ENCODE assay signal across 8 cellular contexts in genomic region chr14:53613404-53614253, GRCh38.
A peak's percentile ranks its signal among the peaks of the same experiment; 100 is the strongest.
DNase-seq lines count a peak whose midpoint lies in the region; ATAC-seq and TF ChIP-seq lines count a peak whose summit lies in the region.

No MANE protein-coding gene starts in this region.

- H3K4me3 Mint-ChIP-seq in stimulated activated naive B cell treated with anti-CD40 and anti-IgM and Interleukin-4, amounts not matched to agents 10 μg/mL and 1 μg/mL and 100 μg/mL, for 72 hours: peak overlapping the region; percentile 78 to 82
- H3K4me3 Mint-ChIP-seq in activated T-cell treated with anti-CD3 and anti-CD28 coated beads, Interleukin-2, amount 50 U/mL, for 4 hours: no peak overlapping the region

- DNase-seq in NCI-H1105 treated with DMSO at 0.1 percent for 48 hours (lab: John Stamatoyannopoulos, UW): peak; percentile 90
- DNase-seq in dermis microvascular lymphatic vessel endothelial cell (ENCODE audit: low read depth in 2 of 2): peak; percentile 44 to 56
- DNase-seq in stimulated activated naive B cell treated with anti-CD40 and anti-IgM and Interleukin-4, amounts not matched to agents 10 μg/mL and 1 μg/mL and 100 μg/mL, for 72 hours: peak; percentile 78
- DNase-seq in NCI-H526 (lab: John Stamatoyannopoulos, UW): no peak
- DNase-seq in activated T-cell treated with anti-CD3 and anti-CD28 coated beads, Interleukin-2, amount 50 U/mL, for 4 hours: no peak
- DNase-seq in heart left ventricle: no peak

- H3K9me3 Mint-ChIP-seq in stimulated activated naive B cell treated with anti-CD40 and anti-IgM and Interleukin-4, amounts not matched to agents 10 μg/mL and 1 μg/mL and 100 μg/mL, for 72 hours: peaks cover 4% of the 10 kb centered on the region in 2 donors
- peaks cover 12% of the 10 kb centered on the region for H3K9me3 Mint-ChIP-seq in activated T-cell treated with anti-CD3 and anti-CD28 coated beads, Interleukin-2, amount 50 U/mL, for 4 hours

- H3K36me3 Mint-ChIP-seq in stimulated activated naive B cell treated with anti-CD40 and anti-IgM and Interleukin-4, amounts not matched to agents 10 μg/mL and 1 μg/mL and 100 μg/mL, for 72 hours: peaks cover 3 to 18% of the 10 kb centered on the region in 2 donors
- no peaks in the 10 kb centered on the region for H3K36me3 Mint-ChIP-seq in activated T-cell treated with anti-CD3 and anti-CD28 coated beads, Interleukin-2, amount 50 U/mL, for 4 hours (ENCODE audit: insufficient read depth)

- TF ChIP-seq POLR2A in heart left ventricle (IDR thresholded peaks at IDR 0.05): no peak

- TF ChIP-seq CTCF in heart left ventricle (IDR thresholded peaks at IDR 0.05): no peak

- ATAC-seq in GM18870 (IDR thresholded peaks at IDR 0.05; ENCODE audit: unreplicated experiment) (peak; percentile 95), HG02759 (IDR thresholded peaks at IDR 0.05; ENCODE audit: unreplicated experiment) (peak; percentile 93), heart left ventricle (no peak)
- ATAC-seq in stimulated activated naive B cell treated with anti-CD40 and anti-IgM and Interleukin-4, amounts not matched to agents 10 μg/mL and 1 μg/mL and 100 μg/mL, for 72 hours (replicated peaks): peak; percentile 93 to 96
- ATAC-seq in activated T-cell treated with anti-CD3 and anti-CD28 coated beads, Interleukin-2, amount 50 U/mL, for 4 hours: no peak

- no peaks in the 10 kb centered on the region for H3K9me3 ChIP-seq in heart left ventricle

- peaks cover 0 to under 1% (median 0%) of the 10 kb centered on the region in 12 donors for H3K4me1 ChIP-seq in heart left ventricle

- peaks cover 39 to 64% of the 10 kb centered on the region in 2 donors for H3K4me1 Mint-ChIP-seq in stimulated activated naive B cell treated with anti-CD40 and anti-IgM and Interleukin-4, amounts not matched to agents 10 μg/mL and 1 μg/mL and 100 μg/mL, for 72 hours
- H3K4me1 Mint-ChIP-seq in activated T-cell treated with anti-CD3 and anti-CD28 coated beads, Interleukin-2, amount 50 U/mL, for 4 hours (ENCODE audit: low read depth): no peaks in the 10 kb centered on the region

- peak overlapping the region; percentile 100 for H3K27ac Mint-ChIP-seq in stimulated activated naive B cell treated with anti-CD40 and anti-IgM and Interleukin-4, amounts not matched to agents 10 μg/mL and 1 μg/mL and 100 μg/mL, for 72 hours

- no peaks in the 10 kb centered on the region for H3K27me3 Mint-ChIP-seq in stimulated activated naive B cell treated with anti-CD40 and anti-IgM and Interleukin-4, amounts not matched to agents 10 μg/mL and 1 μg/mL and 100 μg/mL, for 72 hours
- no peaks in the 10 kb centered on the region for H3K27me3 Mint-ChIP-seq in activated T-cell treated with anti-CD3 and anti-CD28 coated beads, Interleukin-2, amount 50 U/mL, for 4 hours (ENCODE audit: low read depth)

- no peaks in the 10 kb centered on the region for H3K27me3 ChIP-seq in heart left ventricle

- WGBS in heart left ventricle, 4 donors: 75 to 79% (median 77%) methylated on average over 12 of the region's 12 CpGs

- intact Hi-C loops in heart left ventricle (cut with DNase I): no loop called here

- no peaks in the 10 kb centered on the region for H3K36me3 ChIP-seq in heart left ventricle

- no peak overlapping the region for H3K4me3 ChIP-seq in heart left ventricle

- no peak overlapping the region for H3K27ac ChIP-seq in heart left ventricle

Comparison
In these comparisons a context has a peak if more than half of its experiments do, and no peak if none do; other contexts are left out.
1. ATAC-seq: peak in GM18870 (single experiment), HG02759 (single experiment) and stimulated activated naive B cell treated with anti-CD40 and anti-IgM and Interleukin-4, amounts not matched to agents 10 μg/mL and 1 μg/mL and 100 μg/mL, for 72 hours (2 of 2); none in activated T-cell treated with anti-CD3 and anti-CD28 coated beads, Interleukin-2, amount 50 U/mL, for 4 hours (0 of 2) and heart left ventricle (0 of 4).
2. DNase-seq: peak in NCI-H1105 treated with DMSO at 0.1 percent for 48 hours (single experiment), dermis microvascular lymphatic vessel endothelial cell (2 of 2) and stimulated activated naive B cell treated with anti-CD40 and anti-IgM and Interleukin-4, amounts not matched to agents 10 μg/mL and 1 μg/mL and 100 μg/mL, for 72 hours (single experiment); none in NCI-H526 (0 of 2), activated T-cell treated with anti-CD3 and anti-CD28 coated beads, Interleukin-2, amount 50 U/mL, for 4 hours (single experiment) and heart left ventricle (0 of 5).